In the genomic region with DNA sequence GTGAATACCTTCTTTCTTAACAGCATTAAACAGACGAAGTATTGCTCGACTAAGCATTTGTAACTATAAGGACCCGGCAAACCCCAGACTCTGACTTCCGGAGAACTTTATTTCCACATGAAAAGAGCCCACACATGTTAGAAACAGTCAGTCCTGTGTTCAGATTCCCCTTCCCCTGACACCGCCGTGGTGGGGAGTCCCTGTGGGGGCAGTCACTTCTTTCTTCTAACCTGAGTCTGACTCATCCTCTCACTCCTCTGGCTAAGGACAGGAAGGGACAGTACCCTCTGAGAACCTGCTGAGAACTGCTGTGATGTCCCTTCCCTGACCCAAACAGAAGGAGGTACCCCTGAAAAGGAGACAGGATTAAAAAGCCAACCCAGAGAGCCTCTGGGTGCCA, we compare ENCODE assay signal across 10 cellular contexts.
DNase-seq lines count a peak whose midpoint lies in the region; ATAC-seq and TF ChIP-seq lines count a peak whose summit lies in the region.
"Had no signal": no experiment of that assay in that cellular context is flagged by ENCODE, and none has a peak within 500 bp of the region (broad histone marks: within the 10 kb centered on the region; RNA-seq: fewer than 3 reads in every experiment).

No MANE protein-coding gene starts in this region.

- 69 to 71% methylated on average over 6 of the region's 6 CpGs for WGBS in esophagus, 2 donors

- no peak for TF ChIP-seq CTCF in GM13977 (IDR thresholded peaks at IDR 0.05; ENCODE audit: extremely low read depth, insufficient read depth, missing control alignments)
- no peak for TF ChIP-seq CTCF in VCaP (conservative IDR thresholded peaks at IDR 0.05)

- intact Hi-C loops in head of caudate nucleus (cut with DNase I) = no loop called here

- peak overlapping the region in 4 of 8 donors; percentile 10 to 35 (median 30) for H3K27ac Mint-ChIP-seq in CD8-positive, alpha-beta memory T cell

- H3K27me3 Mint-ChIP-seq in CD8-positive, alpha-beta memory T cell = peaks cover 0 to 1% of the 10 kb centered on the region in 2 donors

- H3K27me3 ChIP-seq in esophagus (ENCODE audit: control insufficient read depth in 1 of 2, insufficient read depth in 2 of 2, low read length in 2 of 2) = no peaks in the 10 kb centered on the region
- H3K27me3 ChIP-seq in CD8-positive, alpha-beta memory T cell (ENCODE audit: insufficient read depth, low read length, poor library complexity, severe bottlenecking) = no peaks in the 10 kb centered on the region

- H3K9me3 ChIP-seq in esophagus (ENCODE audit: control insufficient read depth in 2 of 2, insufficient read depth in 1 of 2, low read depth in 1 of 2, low read length in 1 of 2) = no peaks in the 10 kb centered on the region
- H3K9me3 ChIP-seq in CD8-positive, alpha-beta memory T cell (ENCODE audit: low read length) = no peaks in the 10 kb centered on the region

- peaks cover 0 to 2% (median 0%) of the 10 kb centered on the region in 3 donors for H3K36me3 Mint-ChIP-seq in CD8-positive, alpha-beta memory T cell

- POLR2A ChIA-PET in CD8-positive, alpha-beta memory T cell (lab: Charles Lee) = interaction anchor here (0.5 kb wide), 1 partner anchor 92 kb away, joined by 5 read pairs; no protein-coding TSS in a partner anchor

- H3K4me3 Mint-ChIP-seq in CD8-positive, alpha-beta memory T cell = peak overlapping the region in 2 of 7 donors; percentile 33 to 70

- CTCF ChIA-PET in CD8-positive, alpha-beta memory T cell (lab: Charles Lee) = no interaction called here

- no peak for ATAC-seq in HG02610 (IDR thresholded peaks at IDR 0.05; ENCODE audit: unreplicated experiment)

- H3K27ac ChIP-seq in VCaP (peak overlapping the region; percentile 88), esophagus (ENCODE audit: low read depth in 2 of 2, low read length in 1 of 2) (peak overlapping the region; percentile 5 to 74)
- no peak overlapping the region for H3K27ac ChIP-seq in CD8-positive, alpha-beta memory T cell (ENCODE audit: low read depth, low read length)

- DNase-seq in GM13977 (ENCODE audit: low spot score) (peak; percentile 60), head of caudate nucleus (no peak), globus pallidus (ENCODE audit: low spot score) (no peak)
- peak in 2 of 3 experiments; percentile 2 to 16 for DNase-seq in stimulated activated CD4-positive, alpha-beta T cell treated with anti-CD3 and anti-CD28 coated beads, TNF-alpha, amount 100 ng/mL, for 4 hours (ENCODE audit: low read depth in 3 of 3)
- no peak for DNase-seq in CD8-positive, alpha-beta memory T cell
- DNase-seq: central memory CD4-positive, alpha-beta T cell; NCI-H2081 treated with DMSO at 0.1 percent for 48 hours had no signal

- H3K4me3 ChIP-seq in esophagus (ENCODE audit: low read depth in 1 of 2, low read length in 2 of 2) = no peak overlapping the region
- no peak overlapping the region for H3K4me3 ChIP-seq in CD8-positive, alpha-beta memory T cell (ENCODE audit: low read length)

- peaks cover 0 to 13% of the 10 kb centered on the region in 2 donors for H3K4me1 ChIP-seq in esophagus (ENCODE audit: control insufficient read depth in 2 of 2, insufficient read depth in 2 of 2, low read length in 1 of 2)
- peaks cover 31% of the 10 kb centered on the region for H3K4me1 ChIP-seq in CD8-positive, alpha-beta memory T cell (ENCODE audit: insufficient read depth, low read length)

- in situ Hi-C loops in GM13977 (cut with MboI; ENCODE audit: low pct_unique_long_range_greater_than_20kb, low sequenced_read_pairs, unreplicated experiment) = no loop called here

- no peaks in the 10 kb centered on the region for H3K9me3 Mint-ChIP-seq in CD8-positive, alpha-beta memory T cell

- H3K36me3 ChIP-seq in esophagus (ENCODE audit: control insufficient read depth in 2 of 2, insufficient read depth in 2 of 2, low read length in 1 of 2) = no peaks in the 10 kb centered on the region
- H3K36me3 ChIP-seq in CD8-positive, alpha-beta memory T cell (ENCODE audit: insufficient read depth, low read length) = no peaks in the 10 kb centered on the region

- H3K4me1 Mint-ChIP-seq in CD8-positive, alpha-beta memory T cell = peaks cover 36 to 67% (median 51%) of the 10 kb centered on the region in 3 donors

Comparison
In these comparisons a context has a peak if more than half of its experiments do, and no peak if none do; other contexts are left out.
1. DNase-seq: peak in GM13977 (single experiment) and stimulated activated CD4-positive, alpha-beta T cell treated with anti-CD3 and anti-CD28 coated beads, TNF-alpha, amount 100 ng/mL, for 4 hours (2 of 3); none in head of caudate nucleus (0 of 42), CD8-positive, alpha-beta memory T cell (0 of 5) and globus pallidus (single experiment).